In genomic region chr5:64340293-64340692, GRCh38 we compare ENCODE assay signal across 21 cellular contexts.
"Had no signal": no experiment of that assay in that cellular context is flagged by ENCODE, and none has a peak within 500 bp of the region (broad histone marks: within the 10 kb centered on the region; RNA-seq: fewer than 3 reads in every experiment).

No MANE protein-coding gene starts in this region.

- H3K27me3 ChIP-seq: MG63, Peyer's patch had no signal

- H3K36me3 ChIP-seq: MG63, Peyer's patch had no signal

- H3K4me1 ChIP-seq: Peyer's patch had no signal

- H3K4me3 ChIP-seq: MG63, PC-9, Peyer's patch had no signal

- H3K27ac ChIP-seq: PC-9, Peyer's patch had no signal

- DNase-seq: KBM-7; MG63; NCI-H1092; NCI-H1105 treated with DMSO at 0.1 percent for 48 hours; NCI-H1417 treated with DMSO at 0.1 percent for 48 hours; NCI-H146; NCI-H1694 treated with DMSO at 0.1 percent for 48 hours; NCI-H1930; NCI-H2081; NCI-H2107; NCI-H2227 treated with DMSO at 0.1 percent for 48 hours; NCI-H524; NCI-H526 treated with DMSO at 0.1 percent for 48 hours; NCI-H748 treated with DMSO at 0.1 percent for 48 hours; NK-92 treated with Interleukin-12 subunit alpha and Interleukin-12 subunit beta, amount 100 ng/mL, for 24 hours; OCI-M1; PC-9; Peyer's patch; SHP77; SK-N-SH; SW 1271 had no signal
